26 cellular contexts compared by ENCODE assay signal in the genomic region with DNA sequence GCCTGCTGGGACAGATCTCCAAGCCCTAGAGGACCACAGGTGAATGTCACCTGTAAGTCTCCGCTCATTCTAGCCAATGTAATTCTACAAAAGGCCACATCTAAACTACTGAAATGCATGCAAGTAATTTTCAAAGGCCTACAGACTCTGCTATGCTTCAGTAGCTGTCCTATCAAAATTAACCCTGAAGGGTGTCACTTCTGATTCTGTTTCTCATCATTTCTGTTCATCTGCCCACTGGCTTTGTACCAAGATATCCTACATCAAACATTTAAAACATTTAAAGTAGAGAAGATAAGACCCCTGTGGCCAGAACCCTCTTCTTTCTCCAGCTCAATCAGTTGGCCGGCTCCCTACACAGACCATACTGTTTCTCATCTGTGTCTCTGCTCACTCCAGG. TPM values are rescaled to one million over a fixed set of nuclear protein-coding genes. Genes with fewer than 3 reads are reported as not detected.
A peak's percentile ranks its signal among the peaks of the same experiment; 100 is the strongest.
DNase-seq lines count a peak whose midpoint lies in the region; ATAC-seq and TF ChIP-seq lines count a peak whose summit lies in the region.
"Had no signal": no experiment of that assay in that cellular context is flagged by ENCODE, and none has a peak within 500 bp of the region (broad histone marks: within the 10 kb centered on the region; RNA-seq: fewer than 3 reads in every experiment).

No MANE protein-coding gene starts in this region.

- peaks cover 22% of the 10 kb centered on the region for H3K36me3 ChIP-seq in lower lobe of right lung
- H3K36me3 ChIP-seq: breast epithelium, prostate gland had no signal

- CTCF ChIA-PET in WTC11 (lab: Charles Lee): interaction anchor here (0.7 to 2.1 kb wide), 6 partner anchors 17 to 219 kb away, joined by 3 to 8 read pairs (median 4); no protein-coding TSS in a partner anchor

- intact Hi-C loops in CD14-positive monocyte (cut with micrococcal nuclease) (no loop called here), lower lobe of right lung (cut with DNase I) (no loop called here)

- H3K4me3 Mint-ChIP-seq in T-helper 1 cell treated with Interleukin-12 subunit alpha and Interleukin-12 subunit beta and Interleukin-4 antibody, amounts not matched to agents 30 μg/mL and 1 μg/mL, for 36 hours: no peak overlapping the region
- H3K4me3 Mint-ChIP-seq in CD14-positive monocyte (no peak overlapping the region), WTC11 (no peak overlapping the region), memory B cell (no peak overlapping the region)
- H3K4me3 Mint-ChIP-seq: stimulated activated naive CD8-positive, alpha-beta T cell treated with anti-CD3 and anti-CD28 coated beads, Interleukin-15, Interleukin-2, amounts not matched to agents 100 ng/mL and 50 ng/mL, for 24 hours had no signal

- TF ChIP-seq CTCF in CD14-positive monocyte (IDR thresholded peaks at IDR 0.05) (no peak), WTC11 (IDR thresholded peaks at IDR 0.05) (no peak), lower lobe of right lung (IDR thresholded peaks at IDR 0.05) (no peak)

- H3K27me3 Mint-ChIP-seq in T-helper 1 cell treated with Interleukin-12 subunit alpha and Interleukin-12 subunit beta and Interleukin-4 antibody, amounts not matched to agents 30 μg/mL and 1 μg/mL, for 36 hours (ENCODE audit: low read depth): no peaks in the 10 kb centered on the region
- H3K27me3 Mint-ChIP-seq in CD14-positive monocyte (ENCODE audit: low read depth in 3 of 3) (no peaks in the 10 kb centered on the region), WTC11 (ENCODE audit: low read depth) (no peaks in the 10 kb centered on the region), memory B cell (no peaks in the 10 kb centered on the region)
- H3K27me3 Mint-ChIP-seq: naive B cell; stimulated activated naive CD8-positive, alpha-beta T cell treated with anti-CD3 and anti-CD28 coated beads, Interleukin-15, Interleukin-2, amounts not matched to agents 100 ng/mL and 50 ng/mL, for 24 hours had no signal

- no peaks in the 10 kb centered on the region for H3K9me3 ChIP-seq in lower lobe of right lung
- H3K9me3 ChIP-seq: breast epithelium, HAP-1, prostate gland had no signal

- peaks cover 47% of the 10 kb centered on the region for H3K4me1 Mint-ChIP-seq in T-helper 1 cell treated with Interleukin-12 subunit alpha and Interleukin-12 subunit beta and Interleukin-4 antibody, amounts not matched to agents 30 μg/mL and 1 μg/mL, for 36 hours (ENCODE audit: low read depth)
- H3K4me1 Mint-ChIP-seq in CD14-positive monocyte (peaks cover 42% of the 10 kb centered on the region), WTC11 (0 out of 2 replicates have a peak, but pooled peaks cover 4% of the 10 kb centered on the region), memory B cell (peaks cover 40% of the 10 kb centered on the region)

- H3K36me3 Mint-ChIP-seq in T-helper 1 cell treated with Interleukin-12 subunit alpha and Interleukin-12 subunit beta and Interleukin-4 antibody, amounts not matched to agents 30 μg/mL and 1 μg/mL, for 36 hours (ENCODE audit: low read depth): peaks cover 41% of the 10 kb centered on the region
- H3K36me3 Mint-ChIP-seq in CD14-positive monocyte (peaks cover 34 to 52% of the 10 kb centered on the region in 2 donors), WTC11 (peaks cover 35% of the 10 kb centered on the region), memory B cell (peaks cover 8% of the 10 kb centered on the region)
- H3K36me3 Mint-ChIP-seq: naive B cell had no signal

- peaks cover 28% of the 10 kb centered on the region for H3K4me1 ChIP-seq in lower lobe of right lung
- H3K4me1 ChIP-seq: HAP-1, prostate gland had no signal

- ATAC-seq in WTC11 (no peak), memory B cell (ENCODE audit: low read depth) (no peak), lower lobe of right lung (no peak), HG03280 (IDR thresholded peaks at IDR 0.05; ENCODE audit: unreplicated experiment) (no peak)
- ATAC-seq: HepG2 had no signal

- H3K27ac ChIP-seq in lower lobe of right lung: no peak overlapping the region
- H3K27ac ChIP-seq: 22Rv1, breast epithelium, prostate gland, tibial nerve, WERI-Rb-1 had no signal

- peaks cover 12% of the 10 kb centered on the region for H3K9me3 Mint-ChIP-seq in T-helper 1 cell treated with Interleukin-12 subunit alpha and Interleukin-12 subunit beta and Interleukin-4 antibody, amounts not matched to agents 30 μg/mL and 1 μg/mL, for 36 hours
- peaks cover 0 to 4% (median 0%) of the 10 kb centered on the region in 7 donors for H3K9me3 Mint-ChIP-seq in CD14-positive monocyte
- H3K9me3 Mint-ChIP-seq in WTC11: no peaks in the 10 kb centered on the region
- H3K9me3 Mint-ChIP-seq in memory B cell: no peaks in the 10 kb centered on the region
- H3K9me3 Mint-ChIP-seq: naive B cell had no signal

- no peak overlapping the region for H3K4me3 ChIP-seq in lower lobe of right lung
- H3K4me3 ChIP-seq: breast epithelium, HAP-1, prostate gland, tibial nerve had no signal

- DNase-seq in T-helper 1 cell (no peak), CD14-positive monocyte (ENCODE audit: low spot score) (no peak), WTC11 (ENCODE audit: low spot score) (no peak), memory B cell (ENCODE audit: low spot score in 2 of 2) (no peak), activated gamma-delta T cell (lab: John Stamatoyannopoulos, UW) (no peak), lower lobe of right lung (no peak)
- DNase-seq: dermis blood vessel endothelial cell; foreskin melanocyte; hippocampal formation; islet precursor cell; mammary epithelial cell; naive B cell; NCI-H1417 treated with DMSO at 0.1 percent for 48 hours; NCI-H2171 treated with DMSO at 0.1 percent for 48 hours; NCI-H69; stimulated activated CD4-positive, alpha-beta T cell treated with anti-CD3 and anti-CD28 coated beads, Interleukin-2, amount 100 ng/mL, for 24 hours; WERI-Rb-1 had no signal

- no peaks in the 10 kb centered on the region for H3K27me3 ChIP-seq in lower lobe of right lung (ENCODE audit: low read depth)
- H3K27me3 ChIP-seq: breast epithelium, tibial nerve had no signal

- H3K27ac Mint-ChIP-seq in T-helper 1 cell treated with Interleukin-12 subunit alpha and Interleukin-12 subunit beta and Interleukin-4 antibody, amounts not matched to agents 30 μg/mL and 1 μg/mL, for 36 hours: peak overlapping the region; percentile 23
- peak overlapping the region in 5 of 7 donors; percentile 14 to 86 (median 51) for H3K27ac Mint-ChIP-seq in CD14-positive monocyte
- H3K27ac Mint-ChIP-seq in WTC11: peak overlapping the region; percentile 30; the same call in 1 of the 2 replicates
- peak overlapping the region; percentile 80 for H3K27ac Mint-ChIP-seq in memory B cell

- POLR2A ChIA-PET in WTC11 (lab: Charles Lee): no interaction called here

TF ChIP-seq in WTC11, 78 proteins besides CTCF, POLR2A, EP300 and RAD21:
- TF ChIP-seq SOX15 (CRISPR knock-in tag; IDR thresholded peaks at IDR 0.05): no peak
- TF ChIP-seq RORB (CRISPR knock-in tag; IDR thresholded peaks at IDR 0.05): no peak
- TF ChIP-seq, protein P1, sequence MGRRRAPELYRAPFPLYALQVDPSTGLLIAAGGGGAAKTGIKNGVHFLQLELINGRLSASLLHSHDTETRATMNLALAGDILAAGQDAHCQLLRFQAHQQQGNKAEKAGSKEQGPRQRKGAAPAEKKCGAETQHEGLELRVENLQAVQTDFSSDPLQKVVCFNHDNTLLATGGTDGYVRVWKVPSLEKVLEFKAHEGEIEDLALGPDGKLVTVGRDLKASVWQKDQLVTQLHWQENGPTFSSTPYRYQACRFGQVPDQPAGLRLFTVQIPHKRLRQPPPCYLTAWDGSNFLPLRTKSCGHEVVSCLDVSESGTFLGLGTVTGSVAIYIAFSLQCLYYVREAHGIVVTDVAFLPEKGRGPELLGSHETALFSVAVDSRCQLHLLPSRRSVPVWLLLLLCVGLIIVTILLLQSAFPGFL (CRISPR knock-in tag; IDR thresholded peaks at IDR 0.05; ENCODE audit: borderline replicate concordance): no peak
TF ChIP-seq in WTC11: peak in this region for 0.

RNA-seq across cellular contexts. Expression of a gene that starts 21.5 kb away (rescaled TPM):
- 1 to 10 TPM; 1.4 to 2.5 TPM for polyA plus RNA-seq in CD14-positive monocyte
- total RNA-seq in WTC11 (2021) (57.7 to 69.8 TPM (median 61.3 TPM) in 3 replicates), lower lobe of right lung (36.2 TPM)

RNA-seq across cellular contexts. Expression of a gene that starts 26.9 kb away (rescaled TPM):
- 1 to 10 TPM; 3.7 to 4.5 TPM for polyA plus RNA-seq in CD14-positive monocyte
- 26.5 to 29.5 TPM (median 28.5 TPM) in 3 replicates for total RNA-seq in WTC11 (2021)
- total RNA-seq in lower lobe of right lung: 10.6 TPM

RNA-seq across cellular contexts. Expression of a gene that starts 32.2 kb away (rescaled TPM):
- polyA plus RNA-seq in CD14-positive monocyte: 100 to 1,000 TPM; 244 to 271 TPM
- total RNA-seq in WTC11 (2021) (139 to 153 TPM (median 144 TPM) in 3 replicates), lower lobe of right lung (170 TPM)

Comparison
In these comparisons a context has a peak if more than half of its experiments do, and no peak if none do; other contexts are left out.
1. H3K27ac Mint-ChIP-seq: peak in every context shown above with its lines; median percentile 80 in memory B cell; 51 in CD14-positive monocyte; 30 in WTC11; 23 in T-helper 1 cell treated with Interleukin-12 subunit alpha and Interleukin-12 subunit beta and Interleukin-4 antibody, amounts not matched to agents 30 μg/mL and 1 μg/mL, for 36 hours.